ENCODE assay signal across 10 cellular contexts in the genomic region with DNA sequence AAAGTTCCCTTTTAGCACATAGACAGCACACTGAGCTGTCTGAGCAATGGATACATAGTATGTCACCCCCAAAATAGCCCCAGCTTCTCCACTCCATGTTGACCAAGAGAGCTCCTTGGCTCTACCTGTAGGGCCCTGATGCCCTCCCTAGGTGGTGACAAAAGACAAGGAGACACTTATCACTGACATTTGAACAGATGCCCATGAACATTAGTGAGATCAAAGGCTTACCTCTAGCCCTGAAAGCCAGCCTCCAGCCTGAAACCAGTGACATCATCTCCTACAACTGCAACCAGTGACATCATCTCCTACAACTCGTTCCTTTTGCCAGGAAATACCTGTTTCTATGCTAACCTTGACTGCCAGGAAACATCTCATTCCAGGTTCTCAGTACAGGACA.
DNase-seq lines count a peak whose midpoint lies in the region; ATAC-seq and TF ChIP-seq lines count a peak whose summit lies in the region.
"Had no signal": no experiment of that assay in that cellular context is flagged by ENCODE, and none has a peak within 500 bp of the region (broad histone marks: within the 10 kb centered on the region; RNA-seq: fewer than 3 reads in every experiment).

No MANE protein-coding gene starts in this region.

- no peaks in the 10 kb centered on the region for H3K9me2 ChIP-seq in SK-N-SH

- CTCF ChIA-PET in SK-N-SH (lab: Yijun Ruan, JAX), result interaction anchor here (1.1 kb wide), 1 partner anchor 66 kb away, joined by 3 read pairs; no protein-coding TSS in a partner anchor

- H3K79me2 ChIP-seq in SK-N-SH (ENCODE audit: insufficient read depth), result no peaks in the 10 kb centered on the region

- H3K4me1 Mint-ChIP-seq in osteocyte (ENCODE audit: unreplicated experiment), result no peaks in the 10 kb centered on the region

- no peak overlapping the region for H3K4me3 ChIP-seq in SK-N-SH (ENCODE audit: low read depth in 2 of 2, low read length in 1 of 2)

- no peak overlapping the region for H3K27ac Mint-ChIP-seq in osteocyte (ENCODE audit: unreplicated experiment)

- H2AFZ ChIP-seq in SK-N-SH (ENCODE audit: low read depth), result no peak overlapping the region

- H3K36me3 ChIP-seq in SK-N-SH (replicated peaks in 1 of 2; ENCODE audit: control insufficient read depth in 1 of 2, insufficient read depth in 2 of 2, low read length in 1 of 2), result no peaks in the 10 kb centered on the region

- H3K9ac ChIP-seq in SK-N-SH, result no peak overlapping the region

- H3K27me3 Mint-ChIP-seq in osteocyte (ENCODE audit: unreplicated experiment), result peaks cover 8% of the 10 kb centered on the region

- no peak for TF ChIP-seq EP300 in SK-N-SH (IDR thresholded peaks at IDR 0.05; ENCODE audit: borderline replicate concordance in 1 of 2, low read depth in 1 of 2, low read length in 1 of 2)

- DNase-seq in SK-N-SH (no peak), HT-29 (ENCODE audit: low spot score) (peak; percentile 33), SK-N-DZ (ENCODE audit: low spot score) (peak; percentile 25), osteocyte (ENCODE audit: extremely low spot score, unreplicated experiment) (peak; percentile 36), UCSD-AML1 (lab: John Stamatoyannopoulos, UW; ENCODE audit: unreplicated experiment) (no peak)
- DNase-seq: kidney glomerular epithelial cell had no signal

- POLR2A ChIA-PET in SK-N-SH (lab: Yijun Ruan, JAX), result no interaction called here

- no peak overlapping the region for H3K4me3 Mint-ChIP-seq in osteocyte (ENCODE audit: unreplicated experiment)

- H3K27ac ChIP-seq in SK-N-SH (ENCODE audit: low read depth in 2 of 2, low read length in 1 of 2), result no peak overlapping the region
- H3K27ac ChIP-seq: epithelial cell of prostate had no signal

- peak; percentile 27 for TF ChIP-seq RAD21 in SK-N-SH (IDR thresholded peaks at IDR 0.05; ENCODE audit: low read length)

- no peak for TF ChIP-seq CTCF in SK-N-SH (IDR thresholded peaks at IDR 0.05)
- no peak for TF ChIP-seq CTCF in osteocyte (IDR thresholded peaks at IDR 0.05)

- H3K4me1 ChIP-seq in SK-N-SH (ENCODE audit: control insufficient read depth in 1 of 2, insufficient read depth in 2 of 2, low read depth in 1 of 2, low read length in 1 of 2), result peaks cover 0 to 12% of the 10 kb centered on the region in 2 experiments; a peak in 1 of 4 replicates

- ATAC-seq in SK-N-SH treated with all-trans-retinoic acid at 6 μM for 48 hours, result no peak
- ATAC-seq in HG03442 (IDR thresholded peaks at IDR 0.05; ENCODE audit: unreplicated experiment), result no peak
- ATAC-seq in HG03520 (IDR thresholded peaks at IDR 0.05; ENCODE audit: unreplicated experiment), result no peak

- WGBS in SK-N-SH (ENCODE audit: low lambda C conversion rate), result 5% methylated on average over 1 of the region's 1 CpG

- H4K20me1 ChIP-seq in SK-N-SH (ENCODE audit: insufficient read depth), result no peaks in the 10 kb centered on the region

- no peaks in the 10 kb centered on the region for H3K27me3 ChIP-seq in SK-N-SH (ENCODE audit: insufficient read depth)

- no peaks in the 10 kb centered on the region for H3F3A ChIP-seq in SK-N-SH (replicated peaks; ENCODE audit: insufficient read depth)

- H3K36me3 Mint-ChIP-seq in osteocyte (ENCODE audit: unreplicated experiment), result no peaks in the 10 kb centered on the region

- no peak overlapping the region for H3K4me2 ChIP-seq in SK-N-SH

- 0 out of 2 replicates have a peak, but pooled peaks cover 8% of the 10 kb centered on the region for H3K9me3 ChIP-seq in SK-N-SH

- peaks cover 10% of the 10 kb centered on the region for H3K9me3 Mint-ChIP-seq in osteocyte (ENCODE audit: unreplicated experiment)

TF ChIP-seq in SK-N-SH, 30 proteins besides CTCF, POLR2A, EP300 and RAD21:
- TF ChIP-seq FOXJ3 (CRISPR knock-in tag; IDR thresholded peaks at IDR 0.05) (no peak), MXI1 (IDR thresholded peaks at IDR 0.05; ENCODE audit: low read depth, low read length) (no peak)

TF ChIP-seq in SK-N-SH treated with all-trans-retinoic acid at 6 μM for 48 hours, 23 proteins besides CTCF, POLR2A, EP300 and RAD21:
- TF ChIP-seq ZNF70 (CRISPR knock-in tag; IDR thresholded peaks at IDR 0.05) (no peak), RARB (CRISPR knock-in tag; IDR thresholded peaks at IDR 0.05) (no peak), ARNTL (CRISPR knock-in tag; IDR thresholded peaks at IDR 0.05; ENCODE audit: borderline replicate concordance, low read depth) (no peak), ISL1 (CRISPR knock-in tag; IDR thresholded peaks at IDR 0.05) (no peak), ZNF565 (CRISPR knock-in tag; conservative IDR thresholded peaks at IDR 0.05; ENCODE audit: low read depth) (no peak), BACH2 (CRISPR knock-in tag; IDR thresholded peaks at IDR 0.05; ENCODE audit: borderline replicate concordance) (no peak), GLIS3 (CRISPR knock-in tag; IDR thresholded peaks at IDR 0.05) (no peak), PPARA (CRISPR knock-in tag; IDR thresholded peaks at IDR 0.05; ENCODE audit: borderline replicate concordance) (no peak), ZNF8 (CRISPR knock-in tag; IDR thresholded peaks at IDR 0.05) (no peak), TOX (CRISPR knock-in tag; IDR thresholded peaks at IDR 0.05; ENCODE audit: borderline replicate concordance) (no peak)
TF ChIP-seq in SK-N-SH treated with all-trans-retinoic acid at 6 μM for 48 hours: peak in this region for 0.

Comparison
In these comparisons a context has a peak if more than half of its experiments do, and no peak if none do; other contexts are left out.
1. DNase-seq: peak in HT-29 (single experiment), SK-N-DZ (single experiment) and osteocyte (single experiment); none in SK-N-SH (single experiment) and UCSD-AML1 (single experiment).